Comparison of ENCODE assay signal across 8 cellular contexts in genomic region chr10:3776796-3777571, GRCh38. TPM values are rescaled to one million over a fixed set of nuclear protein-coding genes. Genes with fewer than 3 reads are reported as not detected.
DNase-seq lines count a peak whose midpoint lies in the region; ATAC-seq and TF ChIP-seq lines count a peak whose summit lies in the region.

No MANE protein-coding gene starts in this region.

- no peaks in the 10 kb centered on the region for H3K9me3 ChIP-seq in left ventricle myocardium inferior (replicated peaks)
- H3K9me3 ChIP-seq in spleen: no peaks in the 10 kb centered on the region

- peak overlapping the region; percentile 87 for H3K4me3 ChIP-seq in left ventricle myocardium inferior
- peak overlapping the region in 1 of 8 donors; percentile 23 for H3K4me3 ChIP-seq in spleen

- H3K27ac ChIP-seq in left ventricle myocardium inferior (replicated peaks) (peak overlapping the region; percentile 99), spleen (peak overlapping the region; percentile 10 to 100 (median 100))

- TF ChIP-seq CTCF in left ventricle myocardium inferior (IDR thresholded peaks at IDR 0.05; ENCODE audit: borderline replicate concordance) (no peak), spleen (IDR thresholded peaks at IDR 0.05 in 8 of 11, conservative IDR thresholded peaks at IDR 0.05 in 3 of 11) (no peak)

- H3K27me3 ChIP-seq in left ventricle myocardium inferior (ENCODE audit: low read depth) (no peaks in the 10 kb centered on the region), spleen (replicated peaks in 1 of 7) (no peaks in the 10 kb centered on the region)

- peak overlapping the region; percentile 74 for H3K4me3 Mint-ChIP-seq in activated naive CD8-positive, alpha-beta T cell

- H3K4me1 Mint-ChIP-seq in activated naive CD8-positive, alpha-beta T cell (ENCODE audit: low read depth): peaks cover 67% of the 10 kb centered on the region

- ATAC-seq in HG02885 (IDR thresholded peaks at IDR 0.05; ENCODE audit: poor library complexity, unreplicated experiment) (no peak), HG03469 (IDR thresholded peaks at IDR 0.05; ENCODE audit: unreplicated experiment) (no peak), HG02642 (IDR thresholded peaks at IDR 0.05; ENCODE audit: poor library complexity, unreplicated experiment) (no peak)

- H3K27me3 Mint-ChIP-seq in activated naive CD8-positive, alpha-beta T cell: no peaks in the 10 kb centered on the region

- H3K27ac Mint-ChIP-seq in activated naive CD8-positive, alpha-beta T cell: peak overlapping the region; percentile 95

- no peaks in the 10 kb centered on the region for H3K9me3 Mint-ChIP-seq in activated naive CD8-positive, alpha-beta T cell (ENCODE audit: low read depth)

- peaks cover 74% of the 10 kb centered on the region for H3K4me1 ChIP-seq in left ventricle myocardium inferior
- peaks cover 50 to 87% (median 69%) of the 10 kb centered on the region in 6 donors for H3K4me1 ChIP-seq in spleen

- H3K36me3 ChIP-seq in left ventricle myocardium inferior: peaks cover 66% of the 10 kb centered on the region
- peaks cover 0 to 84% (median 65%) of the 10 kb centered on the region in 6 donors for H3K36me3 ChIP-seq in spleen

- peak; percentile 42 for DNase-seq in COLO668 (lab: John Stamatoyannopoulos, UW; ENCODE audit: unreplicated experiment)
- peak; percentile 7 for DNase-seq in NCI-H774 (lab: John Stamatoyannopoulos, UW)
- no peak for DNase-seq in left ventricle myocardium inferior
- DNase-seq in spleen: no peak

- TF ChIP-seq POLR2A in spleen (IDR thresholded peaks at IDR 0.05): no peak

- peaks cover 36% of the 10 kb centered on the region for H3K36me3 Mint-ChIP-seq in activated naive CD8-positive, alpha-beta T cell

- intact Hi-C loops in left ventricle myocardium inferior (cut with micrococcal nuclease): no loop called here
- intact Hi-C loops in spleen (cut with DNase I; ENCODE audit: low total_unique reads): loop anchor here (10.0 kb wide), 1 partner anchor 542 kb away; no protein-coding TSS in a partner anchor

- 51 to 64% (median 57%) methylated on average over 13 of the region's 13 CpGs for WGBS in spleen, 5 donors

RNA-seq across cellular contexts. Expression of gene KLF6, which starts 8.0 kb away (rescaled TPM):
- total RNA-seq in left ventricle myocardium inferior (43.8 TPM), spleen (100 to 1,000 TPM in 5 of 7 donors, 10 to 100 TPM in 2; 65.0 to 211 (median 135) TPM)
- polyA plus RNA-seq in spleen: 10 to 100 TPM; 18.8 to 26.6 (median 19.6) TPM

Comparison
In these comparisons a context has a peak if more than half of its experiments do, and no peak if none do; other contexts are left out.
1. DNase-seq: peak in COLO668 (single experiment) and NCI-H774 (single experiment); none in left ventricle myocardium inferior (single experiment) and spleen (single experiment).